ENCODE assay signal across 1 cellular context in the genomic region with DNA sequence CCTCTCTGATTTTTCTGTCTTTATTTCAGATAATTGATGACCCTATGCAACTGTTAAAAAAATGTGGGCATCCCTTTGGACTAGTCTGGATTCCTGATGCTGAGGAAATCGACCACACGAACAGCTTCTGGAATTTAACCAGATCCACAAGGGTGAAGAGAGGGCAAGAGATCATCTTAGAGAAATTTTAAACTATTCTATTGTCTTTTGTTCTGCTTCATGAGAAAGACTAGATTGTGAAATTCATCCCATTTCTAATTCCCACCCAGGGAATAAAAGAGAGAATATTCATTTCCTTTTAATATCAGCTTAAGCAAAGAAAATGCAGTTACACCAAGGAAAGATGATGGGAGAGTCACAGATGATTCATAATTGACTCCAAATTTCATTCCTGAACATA.
TF ChIP-seq lines count a peak whose summit lies in the region.

No MANE protein-coding gene starts in this region.

TF ChIP-seq in GM23338, 12 proteins besides CTCF, POLR2A, EP300 and RAD21:
- TF ChIP-seq, protein P1, sequence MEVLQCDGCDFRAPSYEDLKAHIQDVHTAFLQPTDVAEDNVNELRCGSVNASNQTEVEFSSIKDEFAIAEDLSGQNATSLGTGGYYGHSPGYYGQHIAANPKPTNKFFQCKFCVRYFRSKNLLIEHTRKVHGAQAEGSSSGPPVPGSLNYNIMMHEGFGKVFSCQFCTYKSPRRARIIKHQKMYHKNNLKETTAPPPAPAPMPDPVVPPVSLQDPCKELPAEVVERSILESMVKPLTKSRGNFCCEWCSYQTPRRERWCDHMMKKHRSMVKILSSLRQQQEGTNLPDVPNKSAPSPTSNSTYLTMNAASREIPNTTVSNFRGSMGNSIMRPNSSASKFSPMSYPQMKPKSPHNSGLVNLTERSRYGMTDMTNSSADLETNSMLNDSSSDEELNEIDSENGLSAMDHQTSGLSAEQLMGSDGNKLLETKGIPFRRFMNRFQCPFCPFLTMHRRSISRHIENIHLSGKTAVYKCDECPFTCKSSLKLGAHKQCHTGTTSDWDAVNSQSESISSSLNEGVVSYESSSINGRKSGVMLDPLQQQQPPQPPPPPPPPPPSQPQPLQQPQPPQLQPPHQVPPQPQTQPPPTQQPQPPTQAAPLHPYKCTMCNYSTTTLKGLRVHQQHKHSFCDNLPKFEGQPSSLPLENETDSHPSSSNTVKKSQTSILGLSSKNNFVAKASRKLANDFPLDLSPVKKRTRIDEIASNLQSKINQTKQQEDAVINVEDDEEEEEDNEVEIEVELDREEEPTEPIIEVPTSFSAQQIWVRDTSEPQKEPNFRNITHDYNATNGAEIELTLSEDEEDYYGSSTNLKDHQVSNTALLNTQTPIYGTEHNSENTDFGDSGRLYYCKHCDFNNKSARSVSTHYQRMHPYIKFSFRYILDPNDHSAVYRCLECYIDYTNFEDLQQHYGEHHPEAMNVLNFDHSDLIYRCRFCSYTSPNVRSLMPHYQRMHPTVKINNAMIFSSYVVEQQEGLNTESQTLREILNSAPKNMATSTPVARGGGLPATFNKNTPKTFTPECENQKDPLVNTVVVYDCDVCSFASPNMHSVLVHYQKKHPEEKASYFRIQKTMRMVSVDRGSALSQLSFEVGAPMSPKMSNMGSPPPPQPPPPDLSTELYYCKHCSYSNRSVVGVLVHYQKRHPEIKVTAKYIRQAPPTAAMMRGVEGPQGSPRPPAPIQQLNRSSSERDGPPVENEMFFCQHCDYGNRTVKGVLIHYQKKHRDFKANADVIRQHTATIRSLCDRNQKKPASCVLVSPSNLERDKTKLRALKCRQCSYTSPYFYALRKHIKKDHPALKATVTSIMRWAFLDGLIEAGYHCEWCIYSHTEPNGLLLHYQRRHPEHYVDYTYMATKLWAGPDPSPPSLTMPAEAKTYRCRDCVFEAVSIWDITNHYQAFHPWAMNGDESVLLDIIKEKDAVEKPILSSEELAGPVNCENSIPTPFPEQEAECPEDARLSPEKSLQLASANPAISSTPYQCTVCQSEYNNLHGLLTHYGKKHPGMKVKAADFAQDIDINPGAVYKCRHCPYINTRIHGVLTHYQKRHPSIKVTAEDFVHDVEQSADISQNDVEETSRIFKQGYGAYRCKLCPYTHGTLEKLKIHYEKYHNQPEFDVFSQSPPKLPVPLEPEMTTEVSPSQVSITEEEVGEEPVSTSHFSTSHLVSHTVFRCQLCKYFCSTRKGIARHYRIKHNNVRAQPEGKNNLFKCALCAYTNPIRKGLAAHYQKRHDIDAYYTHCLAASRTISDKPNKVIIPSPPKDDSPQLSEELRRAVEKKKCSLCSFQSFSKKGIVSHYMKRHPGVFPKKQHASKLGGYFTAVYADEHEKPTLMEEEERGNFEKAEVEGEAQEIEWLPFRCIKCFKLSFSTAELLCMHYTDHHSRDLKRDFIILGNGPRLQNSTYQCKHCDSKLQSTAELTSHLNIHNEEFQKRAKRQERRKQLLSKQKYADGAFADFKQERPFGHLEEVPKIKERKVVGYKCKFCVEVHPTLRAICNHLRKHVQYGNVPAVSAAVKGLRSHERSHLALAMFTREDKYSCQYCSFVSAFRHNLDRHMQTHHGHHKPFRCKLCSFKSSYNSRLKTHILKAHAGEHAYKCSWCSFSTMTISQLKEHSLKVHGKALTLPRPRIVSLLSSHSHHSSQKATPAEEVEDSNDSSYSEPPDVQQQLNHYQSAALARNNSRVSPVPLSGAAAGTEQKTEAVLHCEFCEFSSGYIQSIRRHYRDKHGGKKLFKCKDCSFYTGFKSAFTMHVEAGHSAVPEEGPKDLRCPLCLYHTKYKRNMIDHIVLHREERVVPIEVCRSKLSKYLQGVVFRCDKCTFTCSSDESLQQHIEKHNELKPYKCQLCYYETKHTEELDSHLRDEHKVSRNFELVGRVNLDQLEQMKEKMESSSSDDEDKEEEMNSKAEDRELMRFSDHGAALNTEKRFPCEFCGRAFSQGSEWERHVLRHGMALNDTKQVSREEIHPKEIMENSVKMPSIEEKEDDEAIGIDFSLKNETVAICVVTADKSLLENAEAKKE (CRISPR knock-in tag; IDR thresholded peaks at IDR 0.05): no peak
- TF ChIP-seq, protein P2, sequence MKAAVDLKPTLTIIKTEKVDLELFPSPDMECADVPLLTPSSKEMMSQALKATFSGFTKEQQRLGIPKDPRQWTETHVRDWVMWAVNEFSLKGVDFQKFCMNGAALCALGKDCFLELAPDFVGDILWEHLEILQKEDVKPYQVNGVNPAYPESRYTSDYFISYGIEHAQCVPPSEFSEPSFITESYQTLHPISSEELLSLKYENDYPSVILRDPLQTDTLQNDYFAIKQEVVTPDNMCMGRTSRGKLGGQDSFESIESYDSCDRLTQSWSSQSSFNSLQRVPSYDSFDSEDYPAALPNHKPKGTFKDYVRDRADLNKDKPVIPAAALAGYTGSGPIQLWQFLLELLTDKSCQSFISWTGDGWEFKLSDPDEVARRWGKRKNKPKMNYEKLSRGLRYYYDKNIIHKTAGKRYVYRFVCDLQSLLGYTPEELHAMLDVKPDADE (IDR thresholded peaks at IDR 0.05): no peak
- TF ChIP-seq STAT1 (IDR thresholded peaks at IDR 0.05; ENCODE audit: unreplicated experiment): no peak
- TF ChIP-seq POLR2AphosphoS5 (IDR thresholded peaks at IDR 0.05; ENCODE audit: low read depth): no peak
- TF ChIP-seq EZH2 (IDR thresholded peaks at IDR 0.05; ENCODE audit: low read depth, unreplicated experiment): no peak
- no peak for TF ChIP-seq ZNF114 (CRISPR knock-in tag; IDR thresholded peaks at IDR 0.05)
- TF ChIP-seq, protein P3, sequence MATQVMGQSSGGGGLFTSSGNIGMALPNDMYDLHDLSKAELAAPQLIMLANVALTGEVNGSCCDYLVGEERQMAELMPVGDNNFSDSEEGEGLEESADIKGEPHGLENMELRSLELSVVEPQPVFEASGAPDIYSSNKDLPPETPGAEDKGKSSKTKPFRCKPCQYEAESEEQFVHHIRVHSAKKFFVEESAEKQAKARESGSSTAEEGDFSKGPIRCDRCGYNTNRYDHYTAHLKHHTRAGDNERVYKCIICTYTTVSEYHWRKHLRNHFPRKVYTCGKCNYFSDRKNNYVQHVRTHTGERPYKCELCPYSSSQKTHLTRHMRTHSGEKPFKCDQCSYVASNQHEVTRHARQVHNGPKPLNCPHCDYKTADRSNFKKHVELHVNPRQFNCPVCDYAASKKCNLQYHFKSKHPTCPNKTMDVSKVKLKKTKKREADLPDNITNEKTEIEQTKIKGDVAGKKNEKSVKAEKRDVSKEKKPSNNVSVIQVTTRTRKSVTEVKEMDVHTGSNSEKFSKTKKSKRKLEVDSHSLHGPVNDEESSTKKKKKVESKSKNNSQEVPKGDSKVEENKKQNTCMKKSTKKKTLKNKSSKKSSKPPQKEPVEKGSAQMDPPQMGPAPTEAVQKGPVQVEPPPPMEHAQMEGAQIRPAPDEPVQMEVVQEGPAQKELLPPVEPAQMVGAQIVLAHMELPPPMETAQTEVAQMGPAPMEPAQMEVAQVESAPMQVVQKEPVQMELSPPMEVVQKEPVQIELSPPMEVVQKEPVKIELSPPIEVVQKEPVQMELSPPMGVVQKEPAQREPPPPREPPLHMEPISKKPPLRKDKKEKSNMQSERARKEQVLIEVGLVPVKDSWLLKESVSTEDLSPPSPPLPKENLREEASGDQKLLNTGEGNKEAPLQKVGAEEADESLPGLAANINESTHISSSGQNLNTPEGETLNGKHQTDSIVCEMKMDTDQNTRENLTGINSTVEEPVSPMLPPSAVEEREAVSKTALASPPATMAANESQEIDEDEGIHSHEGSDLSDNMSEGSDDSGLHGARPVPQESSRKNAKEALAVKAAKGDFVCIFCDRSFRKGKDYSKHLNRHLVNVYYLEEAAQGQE (IDR thresholded peaks at IDR 0.05; ENCODE audit: unreplicated experiment): no peak
- no peak for TF ChIP-seq EZH2phosphoT487 (IDR thresholded peaks at IDR 0.05; ENCODE audit: unreplicated experiment)
- no peak for TF ChIP-seq NANOG (IDR thresholded peaks at IDR 0.05; ENCODE audit: borderline replicate concordance)
- no peak for TF ChIP-seq JUNB (IDR thresholded peaks at IDR 0.05; ENCODE audit: unreplicated experiment)
- TF ChIP-seq CREB1 (CRISPR knock-in tag; IDR thresholded peaks at IDR 0.05; ENCODE audit: low read depth): no peak
- no peak for TF ChIP-seq ZNF331 (CRISPR knock-in tag; IDR thresholded peaks at IDR 0.05; ENCODE audit: low read depth)
